25 cellular contexts compared by ENCODE assay signal in genomic region chr16:88538366-88539060, GRCh38. TPM values are rescaled to one million over a fixed set of nuclear protein-coding genes. Genes with fewer than 3 reads are reported as not detected.
DNase-seq lines count a peak whose midpoint lies in the region; ATAC-seq and TF ChIP-seq lines count a peak whose summit lies in the region.
"Had no signal": no experiment of that assay in that cellular context is flagged by ENCODE, and none has a peak within 500 bp of the region (broad histone marks: within the 10 kb centered on the region; RNA-seq: fewer than 3 reads in every experiment).

No MANE protein-coding gene starts in this region.

- H3K4me3 Mint-ChIP-seq in activated naive CD8-positive, alpha-beta T cell treated with anti-CD3 and anti-CD28 coated beads, Interleukin-2, amount 10 ng/mL, durations not matched to agents 7 days and 5 days: no peak overlapping the region
- no peak overlapping the region for H3K4me3 Mint-ChIP-seq in activated naive CD8-positive, alpha-beta T cell treated with anti-CD3 and anti-CD28 coated beads for 36 hours
- no peak overlapping the region for H3K4me3 Mint-ChIP-seq in chondrocyte (ENCODE audit: unreplicated experiment)
- no peak overlapping the region for H3K4me3 Mint-ChIP-seq in stimulated activated effector memory CD8-positive, alpha-beta T cell treated with anti-CD3 and anti-CD28 coated beads, Interleukin-12 subunit alpha, Interleukin-12 subunit beta, amount 100 ng/mL, for 72 hours
- no peak overlapping the region for H3K4me3 Mint-ChIP-seq in nephron progenitor cell
- H3K4me3 Mint-ChIP-seq: stimulated activated naive B cell treated with anti-CD40 and anti-IgM and Interleukin-4, amounts not matched to agents 10 μg/mL and 1 μg/mL and 100 μg/mL, for 72 hours had no signal

- H2AFZ ChIP-seq in GM23248: no peak overlapping the region

- no peak overlapping the region for H3K9ac ChIP-seq in GM23248
- H3K9ac ChIP-seq: BLaER1 had no signal

- peaks cover 8% of the 10 kb centered on the region for H3K9me3 Mint-ChIP-seq in activated naive CD8-positive, alpha-beta T cell treated with anti-CD3 and anti-CD28 coated beads, Interleukin-2, amount 10 ng/mL, durations not matched to agents 7 days and 5 days
- H3K9me3 Mint-ChIP-seq in activated naive CD8-positive, alpha-beta T cell treated with anti-CD3 and anti-CD28 coated beads for 36 hours: peaks cover 7% of the 10 kb centered on the region
- H3K9me3 Mint-ChIP-seq in chondrocyte (ENCODE audit: low read depth): peaks cover 10% of the 10 kb centered on the region
- peaks cover 3% of the 10 kb centered on the region for H3K9me3 Mint-ChIP-seq in stimulated activated effector memory CD8-positive, alpha-beta T cell treated with anti-CD3 and anti-CD28 coated beads, Interleukin-12 subunit alpha, Interleukin-12 subunit beta, amount 100 ng/mL, for 72 hours
- peaks cover 18% of the 10 kb centered on the region for H3K9me3 Mint-ChIP-seq in nephron progenitor cell

- in situ Hi-C loops in GM23248 (cut with MboI): no loop called here

- H3K27ac ChIP-seq in GM23248: no peak overlapping the region
- H3K27ac ChIP-seq: BLaER1, SJSA1 had no signal

- ATAC-seq in activated naive CD8-positive, alpha-beta T cell treated with anti-CD3 and anti-CD28 coated beads, Interleukin-2, amount 10 ng/mL, durations not matched to agents 7 days and 5 days (ENCODE audit: low read depth): no peak
- ATAC-seq in left lobe of liver: peak; percentile 27
- no peak for ATAC-seq in stimulated activated effector memory CD8-positive, alpha-beta T cell treated with anti-CD3 and anti-CD28 coated beads, Interleukin-12 subunit alpha, Interleukin-12 subunit beta, amount 100 ng/mL, for 72 hours
- ATAC-seq: HCT116; stimulated activated naive B cell treated with anti-CD40 and anti-IgM and Interleukin-4, amounts not matched to agents 10 μg/mL and 1 μg/mL and 100 μg/mL, for 72 hours had no signal

- H3K36me3 Mint-ChIP-seq in activated naive CD8-positive, alpha-beta T cell treated with anti-CD3 and anti-CD28 coated beads, Interleukin-2, amount 10 ng/mL, durations not matched to agents 7 days and 5 days: peaks cover 4% of the 10 kb centered on the region
- H3K36me3 Mint-ChIP-seq in activated naive CD8-positive, alpha-beta T cell treated with anti-CD3 and anti-CD28 coated beads for 36 hours: peaks cover 3% of the 10 kb centered on the region
- H3K36me3 Mint-ChIP-seq in chondrocyte (ENCODE audit: low read depth) (peaks cover 7% of the 10 kb centered on the region), nephron progenitor cell (ENCODE audit: low read depth) (peaks cover 8% of the 10 kb centered on the region)
- H3K36me3 Mint-ChIP-seq in stimulated activated effector memory CD8-positive, alpha-beta T cell treated with anti-CD3 and anti-CD28 coated beads, Interleukin-12 subunit alpha, Interleukin-12 subunit beta, amount 100 ng/mL, for 72 hours: peaks cover 47% of the 10 kb centered on the region

- peaks cover 5% of the 10 kb centered on the region for H3K4me1 ChIP-seq in GM23248 (ENCODE audit: insufficient read depth)
- H3K4me1 ChIP-seq: SJSA1 had no signal

- WGBS in GM23248 (ENCODE audit: low coverage in 1 of 2, low lambda C conversion rate in 2 of 2, missing lambda C conversion rate in 2 of 2), 2 experiments: 55 to 59% methylated on average over 21 to 23 of the region's 23 CpGs

- H3F3A ChIP-seq in GM23248 (ENCODE audit: insufficient read depth): 0 out of 2 replicates have a peak, but pooled peaks cover 6% of the 10 kb centered on the region

- peak overlapping the region; percentile 21 for H3K27ac Mint-ChIP-seq in activated naive CD8-positive, alpha-beta T cell treated with anti-CD3 and anti-CD28 coated beads, Interleukin-2, amount 10 ng/mL, durations not matched to agents 7 days and 5 days
- H3K27ac Mint-ChIP-seq in activated naive CD8-positive, alpha-beta T cell treated with anti-CD3 and anti-CD28 coated beads for 36 hours: no peak overlapping the region
- no peak overlapping the region for H3K27ac Mint-ChIP-seq in chondrocyte (ENCODE audit: unreplicated experiment)
- peak overlapping the region; percentile 89 for H3K27ac Mint-ChIP-seq in stimulated activated effector memory CD8-positive, alpha-beta T cell treated with anti-CD3 and anti-CD28 coated beads, Interleukin-12 subunit alpha, Interleukin-12 subunit beta, amount 100 ng/mL, for 72 hours
- H3K27ac Mint-ChIP-seq in nephron progenitor cell: no peak overlapping the region

- H3K9me2 ChIP-seq in GM23248 (ENCODE audit: insufficient read depth): no peaks in the 10 kb centered on the region

- no peak for DNase-seq in activated naive CD8-positive, alpha-beta T cell treated with anti-CD3 and anti-CD28 coated beads, Interleukin-2, amount 10 ng/mL, durations not matched to agents 7 days and 5 days
- DNase-seq in activated naive CD8-positive, alpha-beta T cell treated with anti-CD3 and anti-CD28 coated beads for 36 hours: no peak
- DNase-seq in chondrocyte (ENCODE audit: low spot score) (peak; percentile 78), left lobe of liver (ENCODE audit: low spot score) (no peak), nephron progenitor cell (no peak), GM23248 (no peak)
- no peak for DNase-seq in stimulated activated effector memory CD8-positive, alpha-beta T cell treated with anti-CD3 and anti-CD28 coated beads, Interleukin-12 subunit alpha, Interleukin-12 subunit beta, amount 100 ng/mL, for 72 hours (ENCODE audit: low spot score in 2 of 2)
- no peak for DNase-seq in effector CD4-positive, alpha-beta T cell
- DNase-seq: ACHN; activated naive CD4-positive, alpha-beta T cell treated with Interleukin-2 at 50 U/mL for 16 hours; amniotic stem cell; DMS153; effector memory CD4-positive, alpha-beta T cell; midbrain; naive B cell; NCI-H1092; NCI-H1694 treated with DMSO at 0.1 percent for 48 hours; NCI-H446; NCI-H774; stimulated activated naive B cell treated with anti-CD40 and anti-IgM and Interleukin-4, amounts not matched to agents 10 μg/mL and 1 μg/mL and 100 μg/mL, for 72 hours; substantia nigra; trophoblast cell had no signal

- POLR2A ChIA-PET in activated naive CD8-positive, alpha-beta T cell treated with anti-CD3 and anti-CD28 coated beads, Interleukin-2, amount 10 ng/mL, durations not matched to agents 7 days and 5 days (lab: Charles Lee): interaction anchor here (1.0 kb wide), 1 partner anchor 86 kb away, joined by 4 read pairs; no protein-coding TSS in a partner anchor

- no peaks in the 10 kb centered on the region for H3K27me3 ChIP-seq in GM23248 (replicated peaks; ENCODE audit: insufficient read depth)
- H3K27me3 ChIP-seq: BLaER1 had no signal

- no peak overlapping the region for H3K4me2 ChIP-seq in GM23248 (ENCODE audit: unreplicated experiment)
- H3K4me2 ChIP-seq: BLaER1 had no signal

- H3K36me3 ChIP-seq in GM23248 (ENCODE audit: low read depth): no peaks in the 10 kb centered on the region
- H3K36me3 ChIP-seq: BLaER1, SJSA1 had no signal

- TF ChIP-seq CTCF in chondrocyte (IDR thresholded peaks at IDR 0.05) (no peak), nephron progenitor cell (IDR thresholded peaks at IDR 0.05) (no peak)

- H3K4me1 Mint-ChIP-seq in activated naive CD8-positive, alpha-beta T cell treated with anti-CD3 and anti-CD28 coated beads, Interleukin-2, amount 10 ng/mL, durations not matched to agents 7 days and 5 days: peaks cover 3% of the 10 kb centered on the region
- peaks cover 9% of the 10 kb centered on the region for H3K4me1 Mint-ChIP-seq in activated naive CD8-positive, alpha-beta T cell treated with anti-CD3 and anti-CD28 coated beads for 36 hours
- H3K4me1 Mint-ChIP-seq in chondrocyte (ENCODE audit: low read depth) (peaks cover 13% of the 10 kb centered on the region), nephron progenitor cell (peaks cover 11% of the 10 kb centered on the region)
- H3K4me1 Mint-ChIP-seq in stimulated activated effector memory CD8-positive, alpha-beta T cell treated with anti-CD3 and anti-CD28 coated beads, Interleukin-12 subunit alpha, Interleukin-12 subunit beta, amount 100 ng/mL, for 72 hours: peaks cover 32% of the 10 kb centered on the region

- H3K27me3 Mint-ChIP-seq in activated naive CD8-positive, alpha-beta T cell treated with anti-CD3 and anti-CD28 coated beads, Interleukin-2, amount 10 ng/mL, durations not matched to agents 7 days and 5 days: peaks cover 8% of the 10 kb centered on the region
- peaks cover 6% of the 10 kb centered on the region for H3K27me3 Mint-ChIP-seq in activated naive CD8-positive, alpha-beta T cell treated with anti-CD3 and anti-CD28 coated beads for 36 hours
- peaks cover 13% of the 10 kb centered on the region for H3K27me3 Mint-ChIP-seq in chondrocyte (ENCODE audit: low read depth)
- peaks cover 40% of the 10 kb centered on the region for H3K27me3 Mint-ChIP-seq in nephron progenitor cell (ENCODE audit: low read depth, poor library complexity)

- no peaks in the 10 kb centered on the region for H4K20me1 ChIP-seq in GM23248 (ENCODE audit: insufficient read depth)

- no peaks in the 10 kb centered on the region for H3K79me2 ChIP-seq in GM23248 (ENCODE audit: insufficient read depth)

- no peaks in the 10 kb centered on the region for H3K9me3 ChIP-seq in GM23248 (ENCODE audit: low read depth)

- H3K4me3 ChIP-seq in GM23248: no peak overlapping the region
- H3K4me3 ChIP-seq: BLaER1, SJSA1 had no signal

RNA-seq across cellular contexts. Expression of gene ZC3H18, which starts 31.7 kb away (rescaled TPM):
- total RNA-seq in activated naive CD8-positive, alpha-beta T cell treated with anti-CD3 and anti-CD28 coated beads, Interleukin-2, amount 10 ng/mL, durations not matched to agents 7 days and 5 days: 10 to 100 TPM; 83.4 to 88.7 TPM
- total RNA-seq in activated naive CD8-positive, alpha-beta T cell treated with anti-CD3 and anti-CD28 coated beads for 36 hours: 10 to 100 TPM; 84.3 to 86.8 TPM
- total RNA-seq in chondrocyte (32.1 to 38.4 TPM (median 36.7 TPM) in 3 replicates), left lobe of liver (18.1 TPM)
- 8.9 and 9.7 TPM in 2 replicates for total RNA-seq in GM23248 (2014; rRNA removed; shearing (Covaris generic))
- polyA plus RNA-seq in GM23248 (2016; fragmentation: Nextera tagmentation; extraction: Ambion mirVana): 23.1 and 24.9 TPM in 2 replicates

Comparison
In these comparisons a context has a peak if more than half of its experiments do, and no peak if none do; other contexts are left out.
1. H3K27ac Mint-ChIP-seq: peak in activated naive CD8-positive, alpha-beta T cell treated with anti-CD3 and anti-CD28 coated beads, Interleukin-2, amount 10 ng/mL, durations not matched to agents 7 days and 5 days (single experiment) and stimulated activated effector memory CD8-positive, alpha-beta T cell treated with anti-CD3 and anti-CD28 coated beads, Interleukin-12 subunit alpha, Interleukin-12 subunit beta, amount 100 ng/mL, for 72 hours (single experiment); none in activated naive CD8-positive, alpha-beta T cell treated with anti-CD3 and anti-CD28 coated beads for 36 hours (single experiment), chondrocyte (single experiment) and nephron progenitor cell (single experiment).